ENCODE assay signal across 8 cellular contexts in genomic region chr19:9140159-9140874, GRCh38. TPM values are rescaled to one million over a fixed set of nuclear protein-coding genes. Genes with fewer than 3 reads are reported as not detected.
DNase-seq lines count a peak whose midpoint lies in the region; ATAC-seq and TF ChIP-seq lines count a peak whose summit lies in the region.

Gene ZNF317 (plus strand): TSS chr19:9140397. CDS start chr19:9156017, 15,620 bp downstream.

- WGBS in liver = under 1% methylated on average over 43 of the region's 43 CpGs

- ATAC-seq in GM19372 (IDR thresholded peaks at IDR 0.05; ENCODE audit: low read depth, unreplicated experiment) (peak; percentile 90), HG03558 (IDR thresholded peaks at IDR 0.05; ENCODE audit: extremely low read depth, unreplicated experiment) (peak; percentile 57)

- peak within 1 kb of the TSS; percentile 81 to 94 (median 86) for H3K4me2 ChIP-seq in BLaER1 treated with 17β-estradiol and CSF1 and Interleukin-3, amounts not matched to agents 10 nM and 100 nM

- peaks cover 34 to 39% (median 38%) of the 10 kb centered on the region in 11 experiments for H3K36me3 ChIP-seq in BLaER1 treated with 17β-estradiol and CSF1 and Interleukin-3, amounts not matched to agents 10 nM and 100 nM
- peaks cover 0 to 2% (median 0%) of the 10 kb centered on the region in 4 donors for H3K36me3 ChIP-seq in liver (ENCODE audit: control insufficient read depth in 4 of 4, insufficient read depth in 3 of 4, low read depth in 1 of 4, low read length in 3 of 4)

- no peak for TF ChIP-seq RAD21 in liver (IDR thresholded peaks at IDR 0.05)

- TF ChIP-seq CTCF in dorsolateral prefrontal cortex (IDR thresholded peaks at IDR 0.05 in 54 of 56, conservative IDR thresholded peaks at IDR 0.05 in 2 of 56; ENCODE audit: low read depth in 1 of 56, partially characterized antibody in 56 of 56) (peak in 34 of 56 donors; percentile 12 to 62 (median 32)), liver (IDR thresholded peaks at IDR 0.05; ENCODE audit: low read depth, low read length, missing input control) (no peak)

- DNase-seq in NCI-H774 (lab: John Stamatoyannopoulos, UW) (peak; percentile 86), dorsolateral prefrontal cortex (peak; percentile 78 to 97 (median 91))
- DNase-seq in activated CD4-positive, alpha-beta T cell treated with anti-CD3 and anti-CD28 coated beads, Interleukin-2, amount 50 U/mL, for 4 hours = peak; percentile 89 to 90
- peak; percentile 92 for DNase-seq in stimulated activated CD4-positive, alpha-beta T cell treated with anti-CD3 and anti-CD28 coated beads, Interleukin-4, amount 100 ng/mL, for 24 hours

- intact Hi-C loops in dorsolateral prefrontal cortex (cut with DNase I) = loop anchor here (5.0 to 10.0 kb wide), 3 partner anchors 167 to 294 kb away; partner anchors contain the start of genes ZNF266 (in 1 of the 2) and ZNF699 (in 1 of the 2)

- peaks cover 28 to 38% (median 37%) of the 10 kb centered on the region in 11 experiments for H3K9me3 ChIP-seq in BLaER1 treated with 17β-estradiol and CSF1 and Interleukin-3, amounts not matched to agents 10 nM and 100 nM (replicated peaks in 1 of 11)
- H3K9me3 ChIP-seq in liver (ENCODE audit: control insufficient read depth in 4 of 4, low read length in 3 of 4) = peaks cover 0 to 13% (median 0%) of the 10 kb centered on the region in 4 donors

- no peaks in the 10 kb centered on the region for H3K27me3 ChIP-seq in BLaER1 treated with 17β-estradiol and CSF1 and Interleukin-3, amounts not matched to agents 10 nM and 100 nM
- H3K27me3 ChIP-seq in dorsolateral prefrontal cortex (no peaks in the 10 kb centered on the region), liver (ENCODE audit: control insufficient read depth in 4 of 4, insufficient read depth in 4 of 4, low read length in 3 of 4) (no peaks in the 10 kb centered on the region)

- peaks cover 0 to 28% (median 14%) of the 10 kb centered on the region in 11 experiments; a peak in 10 of 22 replicates for H4K20me1 ChIP-seq in BLaER1 treated with 17β-estradiol and CSF1 and Interleukin-3, amounts not matched to agents 10 nM and 100 nM

- peak within 1 kb of the TSS; percentile 90 to 98 (median 95) for H3K9ac ChIP-seq in BLaER1 treated with 17β-estradiol and CSF1 and Interleukin-3, amounts not matched to agents 10 nM and 100 nM
- H3K9ac ChIP-seq in liver (ENCODE audit: low read depth in 1 of 2, low read length in 2 of 2) = peak within 1 kb of the TSS; percentile 75 to 93

- peak within 1 kb of the TSS; percentile 84 to 98 (median 95) for H3K27ac ChIP-seq in BLaER1 treated with 17β-estradiol and CSF1 and Interleukin-3, amounts not matched to agents 10 nM and 100 nM
- peak within 1 kb of the TSS; percentile 35 to 96 (median 86) for H3K27ac ChIP-seq in dorsolateral prefrontal cortex
- peak within 1 kb of the TSS; percentile 90 to 94 for H3K27ac ChIP-seq in liver (ENCODE audit: low read depth in 1 of 2, low read length in 2 of 2)

- H3K4me1 ChIP-seq in BLaER1 treated with 17β-estradiol and CSF1 and Interleukin-3, amounts not matched to agents 10 nM and 100 nM = peaks cover 15 to 35% (median 24%) of the 10 kb centered on the region in 10 experiments; a peak in 19 of 20 replicates
- peaks cover 0 to 18% (median 15%) of the 10 kb centered on the region in 4 donors for H3K4me1 ChIP-seq in liver (ENCODE audit: control insufficient read depth in 4 of 4, insufficient read depth in 4 of 4, low read length in 3 of 4)

- H3K4me3 ChIP-seq in BLaER1 treated with 17β-estradiol and CSF1 and Interleukin-3, amounts not matched to agents 10 nM and 100 nM = peak within 1 kb of the TSS; percentile 76 to 96 (median 89)
- H3K4me3 ChIP-seq in dorsolateral prefrontal cortex (peak within 1 kb of the TSS; percentile 65 to 99 (median 91)), liver (ENCODE audit: low read depth in 1 of 3, low read length in 3 of 3) (peak within 1 kb of the TSS; percentile 86 to 100 (median 100))

TF ChIP-seq in liver, 16 proteins besides CTCF, POLR2A, EP300 and RAD21:
- no peak for TF ChIP-seq TAF1 (conservative IDR thresholded peaks at IDR 0.05)
- no peak for TF ChIP-seq REST (IDR thresholded peaks at IDR 0.05)
- peak; percentile 100 for TF ChIP-seq ZBTB33 (IDR thresholded peaks at IDR 0.05)
- TF ChIP-seq YY1 (IDR thresholded peaks at IDR 0.05) = peak; percentile 99
- peak; percentile 27 to 41 for TF ChIP-seq RXRA (IDR thresholded peaks at IDR 0.05)
- peak in 1 of 2 donors; percentile 4 for TF ChIP-seq HNF4A (conservative IDR thresholded peaks at IDR 0.05)
- peak; percentile 58 for TF ChIP-seq MAX (IDR thresholded peaks at IDR 0.05)
- TF ChIP-seq GABPA (IDR thresholded peaks at IDR 0.05 in 1 of 2, conservative IDR thresholded peaks at IDR 0.05 in 1 of 2) = peak; percentile 36 to 89
- TF ChIP-seq NR2F2 (IDR thresholded peaks at IDR 0.05) = peak; percentile 75

RNA-seq across cellular contexts. Expression of gene ZNF317, which starts in this region (rescaled TPM):
- total RNA-seq in dorsolateral prefrontal cortex = 10 to 100 TPM; 22.6 to 39.4 (median 30.9) TPM
- 10 to 100 TPM in 1 of 2 donors, 1 to 10 TPM in 1; 9.9 to 11.6 TPM for total RNA-seq in liver
- 10 to 100 TPM in 1 of 2 donors, 1 to 10 TPM in 1; 7.8 to 11.2 TPM for polyA plus RNA-seq in liver

Comparison
In these comparisons a context has a peak if more than half of its experiments do, and no peak if none do; other contexts are left out.
1. Peak in every context shown above with its lines: DNase-seq, ATAC-seq, H3K4me3 ChIP-seq and H3K27ac ChIP-seq.